2 cellular contexts compared by ENCODE assay signal in genomic region chr11:57422669-57423068, GRCh38.
TF ChIP-seq lines count a peak whose summit lies in the region.

No MANE protein-coding gene starts in this region.

TF ChIP-seq in GM12891, 5 proteins besides CTCF, POLR2A, EP300 and RAD21 (continued from another document):
- no peak for TF ChIP-seq PAX5 (IDR thresholded peaks at IDR 0.05; ENCODE audit: insufficient read depth, low read length, severe bottlenecking)
- TF ChIP-seq SPI1 (IDR thresholded peaks at IDR 0.05; ENCODE audit: low read depth, low read length) = no peak

TF ChIP-seq in GM23338, 12 proteins besides CTCF, POLR2A, EP300 and RAD21 (continued from another document):
- TF ChIP-seq ZNF462 (CRISPR knock-in tag; IDR thresholded peaks at IDR 0.05) = no peak
- TF ChIP-seq REST (IDR thresholded peaks at IDR 0.05; ENCODE audit: unreplicated experiment) = no peak
- TF ChIP-seq NANOG (IDR thresholded peaks at IDR 0.05; ENCODE audit: borderline replicate concordance) = no peak
